10 cellular contexts compared by ENCODE assay signal in genomic region chr20:57902478-57902877, GRCh38.
A peak's percentile ranks its signal among the peaks of the same experiment; 100 is the strongest.
DNase-seq lines count a peak whose midpoint lies in the region; ATAC-seq lines count a peak whose summit lies in the region.
"Had no signal": no experiment of that assay in that cellular context is flagged by ENCODE, and none has a peak within 500 bp of the region (broad histone marks: within the 10 kb centered on the region; RNA-seq: fewer than 3 reads in every experiment).

No MANE protein-coding gene starts in this region.

- ATAC-seq in GM18511 (IDR thresholded peaks at IDR 0.05; ENCODE audit: unreplicated experiment) (peak; percentile 97), HG02759 (IDR thresholded peaks at IDR 0.05; ENCODE audit: unreplicated experiment) (peak; percentile 84)

- DNase-seq in NOMO-1 treated with dmso at 0.1 percent for 144 hours (lab: John Stamatoyannopoulos, UW; ENCODE audit: unreplicated experiment) (peak; percentile 60), myocyte (ENCODE audit: low read depth) (peak; percentile 73), DMS153 (lab: John Stamatoyannopoulos, UW) (no peak), NCI-H146 (lab: John Stamatoyannopoulos, UW) (no peak)
- no peak for DNase-seq in activated effector memory CD4-positive, alpha-beta T cell treated with anti-CD3 and anti-CD28 coated beads, Interleukin-2, amount 50 U/mL, for 16 hours
- DNase-seq in stimulated activated CD4-positive, alpha-beta T cell treated with anti-CD3 and anti-CD28 coated beads, Interleukin-2, amount 100 ng/mL, for 24 hours: no peak
- DNase-seq: pancreas, thyroid gland had no signal

Comparison
In these comparisons a context has a peak if more than half of its experiments do, and no peak if none do; other contexts are left out.
1. DNase-seq: peak in NOMO-1 treated with dmso at 0.1 percent for 144 hours (single experiment) and myocyte (single experiment); none in activated effector memory CD4-positive, alpha-beta T cell treated with anti-CD3 and anti-CD28 coated beads, Interleukin-2, amount 50 U/mL, for 16 hours (single experiment), DMS153 (single experiment), NCI-H146 (single experiment) and stimulated activated CD4-positive, alpha-beta T cell treated with anti-CD3 and anti-CD28 coated beads, Interleukin-2, amount 100 ng/mL, for 24 hours (0 of 2).